Comparison of ENCODE assay signal across 11 cellular contexts in the genomic region with DNA sequence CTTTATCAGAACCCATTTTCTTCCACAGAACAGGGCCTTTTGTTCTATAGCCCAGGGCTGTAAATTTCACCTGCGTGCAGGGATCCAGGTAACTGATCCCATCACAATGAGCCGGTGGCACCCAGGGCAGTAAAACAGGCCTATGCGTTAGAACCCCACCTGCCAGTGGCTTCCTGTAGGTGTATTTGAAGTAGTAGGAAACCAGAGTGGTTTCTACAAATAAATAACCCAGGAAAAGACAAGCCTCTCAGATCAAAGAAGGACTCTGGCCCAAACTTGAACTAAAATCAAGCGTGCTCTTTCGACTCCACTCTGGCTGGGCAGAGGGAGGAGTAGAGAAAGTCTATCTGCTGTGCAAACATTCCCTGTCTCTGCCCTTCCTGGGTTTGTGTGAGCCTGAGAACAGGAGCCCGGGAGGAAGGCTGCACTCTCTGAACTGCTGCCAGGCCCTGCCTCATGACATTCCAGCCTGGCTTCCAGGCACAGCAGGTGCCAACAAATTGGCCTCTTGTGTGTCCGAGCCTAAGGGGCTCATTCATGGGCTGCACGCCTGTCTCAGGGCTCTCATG.
DNase-seq lines count a peak whose midpoint lies in the region; ATAC-seq and TF ChIP-seq lines count a peak whose summit lies in the region.
"Had no signal": no experiment of that assay in that cellular context is flagged by ENCODE, and none has a peak within 500 bp of the region (broad histone marks: within the 10 kb centered on the region; RNA-seq: fewer than 3 reads in every experiment).

No MANE protein-coding gene starts in this region.

- ATAC-seq in left lobe of liver, result peak; percentile 99
- ATAC-seq in GM18520 (IDR thresholded peaks at IDR 0.05; ENCODE audit: unreplicated experiment), result no peak

- H3K27ac ChIP-seq in mammary epithelial cell (ENCODE audit: insufficient read depth, low read depth, low read length) (no peak overlapping the region), VCaP (peak overlapping the region; percentile 90)

- H3K4me2 ChIP-seq in mammary epithelial cell (ENCODE audit: insufficient read depth, low read depth, low read length), result no peak overlapping the region

- no peak overlapping the region for H3K9ac ChIP-seq in mammary epithelial cell (ENCODE audit: insufficient read depth, low read length)

- H3K27me3 ChIP-seq in mammary epithelial cell (ENCODE audit: insufficient read depth, low read length), result no peaks in the 10 kb centered on the region

- H2AFZ ChIP-seq in mammary epithelial cell (ENCODE audit: low read depth, low read length), result no peak overlapping the region

- no peak overlapping the region for H3K27ac Mint-ChIP-seq in MCF 10A (ENCODE audit: low read depth, unreplicated experiment)
- no peak overlapping the region for H3K27ac Mint-ChIP-seq in activated CD4-positive, alpha-beta memory T cell treated with anti-CD3 and anti-CD28 coated beads for 36 hours
- H3K27ac Mint-ChIP-seq: activated naive CD4-positive, alpha-beta T cell treated with anti-CD3 and anti-CD28 coated beads, Interleukin-2, amount 50 U/mL, for 24 hours had no signal

- H3K4me3 ChIP-seq in mammary epithelial cell (replicated peaks in 1 of 3; ENCODE audit: insufficient read depth in 1 of 3, low read depth in 2 of 3, low read length in 3 of 3), result no peak overlapping the region

- in situ Hi-C loops in mammary epithelial cell (cut with MboI; ENCODE audit: low sequenced_read_pairs in 2 of 2), result no loop called here

- no peaks in the 10 kb centered on the region for H3K9me3 Mint-ChIP-seq in MCF 10A (ENCODE audit: unreplicated experiment)
- H3K9me3 Mint-ChIP-seq in activated CD4-positive, alpha-beta memory T cell treated with anti-CD3 and anti-CD28 coated beads for 36 hours, result no peaks in the 10 kb centered on the region
- H3K9me3 Mint-ChIP-seq: activated naive CD4-positive, alpha-beta T cell treated with anti-CD3 and anti-CD28 coated beads, Interleukin-2, amount 50 U/mL, for 24 hours had no signal

- H3K9me3 ChIP-seq in mammary epithelial cell (replicated peaks; ENCODE audit: insufficient read depth, low read length), result no peaks in the 10 kb centered on the region

- no peaks in the 10 kb centered on the region for H3K36me3 Mint-ChIP-seq in MCF 10A (ENCODE audit: insufficient read depth, unreplicated experiment)
- H3K36me3 Mint-ChIP-seq in activated CD4-positive, alpha-beta memory T cell treated with anti-CD3 and anti-CD28 coated beads for 36 hours, result no peaks in the 10 kb centered on the region
- H3K36me3 Mint-ChIP-seq: activated naive CD4-positive, alpha-beta T cell treated with anti-CD3 and anti-CD28 coated beads, Interleukin-2, amount 50 U/mL, for 24 hours had no signal

- no peak for TF ChIP-seq CTCF in MCF 10A (IDR thresholded peaks at IDR 0.05; ENCODE audit: unreplicated experiment)
- TF ChIP-seq CTCF in mammary epithelial cell (conservative IDR thresholded peaks at IDR 0.05 in 1 of 2, IDR thresholded peaks at IDR 0.05 in 1 of 2; ENCODE audit: extremely low read depth in 1 of 2, insufficient read depth in 1 of 2, low read depth in 1 of 2, low read length in 2 of 2), result no peak
- TF ChIP-seq CTCF in VCaP (conservative IDR thresholded peaks at IDR 0.05), result no peak

- H3K27me3 Mint-ChIP-seq in MCF 10A (ENCODE audit: insufficient read depth, unreplicated experiment), result no peaks in the 10 kb centered on the region
- H3K27me3 Mint-ChIP-seq in activated CD4-positive, alpha-beta memory T cell treated with anti-CD3 and anti-CD28 coated beads for 36 hours, result no peaks in the 10 kb centered on the region
- H3K27me3 Mint-ChIP-seq: activated naive CD4-positive, alpha-beta T cell treated with anti-CD3 and anti-CD28 coated beads, Interleukin-2, amount 50 U/mL, for 24 hours had no signal

- H3K4me1 ChIP-seq in mammary epithelial cell (ENCODE audit: insufficient read depth, low read length), result peaks cover 26% of the 10 kb centered on the region

- CTCF ChIA-PET in MCF 10A (lab: Yijun Ruan, JAX) (no interaction called here), mammary epithelial cell (lab: Charles Lee; ENCODE audit: low non-redundant PET) (interaction anchor here (0.6 kb wide), 1 partner anchor 72 kb away, joined by 3 read pairs; no protein-coding TSS in a partner anchor)
- CTCF ChIA-PET in activated CD4-positive, alpha-beta memory T cell treated with anti-CD3 and anti-CD28 coated beads for 36 hours (lab: Charles Lee), result interaction anchor here (0.6 kb wide), 1 partner anchor 1464 kb away, joined by 3 read pairs; no protein-coding TSS in a partner anchor

- dilution Hi-C loops in mammary epithelial cell (cut with HindIII; ENCODE audit: low sequenced_read_pairs), result loop anchor here (5.0 kb wide), 1 partner anchor 35 kb away; no protein-coding TSS in a partner anchor

- H3K4me3 Mint-ChIP-seq in MCF 10A (ENCODE audit: unreplicated experiment), result no peak overlapping the region
- no peak overlapping the region for H3K4me3 Mint-ChIP-seq in activated CD4-positive, alpha-beta memory T cell treated with anti-CD3 and anti-CD28 coated beads for 36 hours
- H3K4me3 Mint-ChIP-seq: activated naive CD4-positive, alpha-beta T cell treated with anti-CD3 and anti-CD28 coated beads, Interleukin-2, amount 50 U/mL, for 24 hours had no signal

- POLR2A ChIA-PET in MCF 10A (lab: Yijun Ruan, JAX), result no interaction called here
- POLR2A ChIA-PET in activated CD4-positive, alpha-beta memory T cell treated with anti-CD3 and anti-CD28 coated beads for 36 hours (lab: Charles Lee), result no interaction called here

- peak; percentile 70 for DNase-seq in MCF 10A (ENCODE audit: unreplicated experiment)
- DNase-seq in mammary epithelial cell, result no peak
- DNase-seq in left lobe of liver (ENCODE audit: low spot score), result peak; percentile 81
- no peak for DNase-seq in NCI-H187 (lab: John Stamatoyannopoulos, UW)
- no peak for DNase-seq in 8988T
- DNase-seq in activated CD4-positive, alpha-beta memory T cell treated with anti-CD3 and anti-CD28 coated beads for 36 hours, result no peak
- DNase-seq: stimulated activated CD4-positive, alpha-beta T cell treated with anti-CD3 and anti-CD28 coated beads, Interleukin-2, amount 100 ng/mL, for 24 hours; T-helper 1 cell had no signal

- no peaks in the 10 kb centered on the region for H3K36me3 ChIP-seq in mammary epithelial cell (ENCODE audit: insufficient read depth, low read length)

- 20% methylated on average over 5 of the region's 8 CpGs for WGBS in mammary epithelial cell (ENCODE audit: low coverage, missing lambda C conversion rate)

- H3K79me2 ChIP-seq in mammary epithelial cell (ENCODE audit: insufficient read depth, low read length), result no peaks in the 10 kb centered on the region

- peaks cover 24% of the 10 kb centered on the region for H3K4me1 Mint-ChIP-seq in MCF 10A (ENCODE audit: insufficient read depth, unreplicated experiment)
- H3K4me1 Mint-ChIP-seq in activated CD4-positive, alpha-beta memory T cell treated with anti-CD3 and anti-CD28 coated beads for 36 hours (ENCODE audit: low read depth), result peaks cover 19% of the 10 kb centered on the region

- no peaks in the 10 kb centered on the region for H4K20me1 ChIP-seq in mammary epithelial cell (ENCODE audit: insufficient read depth, low read length)

- BruUV-seq in MCF 10A (replicated peaks; lab: Mats Ljungman, UMichigan) (no TSS peak), mammary epithelial cell (replicated peaks; lab: Mats Ljungman, UMichigan) (no TSS peak)

- intact Hi-C loops in MCF 10A (cut with micrococcal nuclease) (no loop called here), mammary epithelial cell (cut with micrococcal nuclease) (loop anchor here (5.0 kb wide), 1 partner anchor 115 kb away; no protein-coding TSS in a partner anchor)
- intact Hi-C loops in activated CD4-positive, alpha-beta memory T cell treated with anti-CD3 and anti-CD28 coated beads for 36 hours (cut with micrococcal nuclease), result no loop called here

Comparison
In these comparisons a context has a peak if more than half of its experiments do, and no peak if none do; other contexts are left out.
1. DNase-seq: peak in MCF 10A (single experiment) and left lobe of liver (single experiment); none in mammary epithelial cell (single experiment), NCI-H187 (0 of 2), 8988T (single experiment) and activated CD4-positive, alpha-beta memory T cell treated with anti-CD3 and anti-CD28 coated beads for 36 hours (single experiment).